18 cellular contexts compared by ENCODE assay signal in genomic region chr17:45333702-45334092, GRCh38. TPM values are rescaled to one million over a fixed set of nuclear protein-coding genes. Genes with fewer than 3 reads are reported as not detected.
DNase-seq lines count a peak whose midpoint lies in the region; ATAC-seq, FAIRE-seq and TF ChIP-seq lines count a peak whose summit lies in the region.
"Had no signal": no experiment of that assay in that cellular context is flagged by ENCODE, and none has a peak within 500 bp of the region (broad histone marks: within the 10 kb centered on the region; RNA-seq: fewer than 3 reads in every experiment).

No MANE protein-coding gene starts in this region.

- no peaks in the 10 kb centered on the region for H3K27me3 ChIP-seq in GM12878 (replicated peaks in 1 of 2; ENCODE audit: control insufficient read depth in 2 of 2, insufficient read depth in 2 of 2, low read length in 1 of 2)
- no peaks in the 10 kb centered on the region for H3K27me3 ChIP-seq in upper lobe of right lung
- H3K27me3 ChIP-seq: SJCRH30 had no signal

- H3K4me1 ChIP-seq in GM12878 (ENCODE audit: control insufficient read depth, insufficient read depth, low read length) (peaks cover 41% of the 10 kb centered on the region), upper lobe of right lung (peaks cover 12% of the 10 kb centered on the region)
- H3K4me1 ChIP-seq: SJCRH30 had no signal

- peak overlapping the region; percentile 49 to 70 for H3K27ac Mint-ChIP-seq in natural killer cell treated with Interleukin-12 subunit alpha and Interleukin-12 subunit beta and Interleukin-15 and Interleukin-18, amount 100 ng/mL, for 72 hours
- no peak overlapping the region for H3K27ac Mint-ChIP-seq in natural killer cell
- H3K27ac Mint-ChIP-seq in WTC11 = no peak overlapping the region

- DNase-seq in natural killer cell treated with Interleukin-12 subunit alpha and Interleukin-12 subunit beta and Interleukin-15 and Interleukin-18, amount 100 ng/mL, for 72 hours (ENCODE audit: low spot score) = no peak
- DNase-seq in natural killer cell = no peak
- DNase-seq in GM12878 (ENCODE audit: low read depth, low spot score) = no peak
- DNase-seq in mesenteric fat pad (ENCODE audit: low spot score) = peak; percentile 41
- peak; percentile 17 for DNase-seq in upper lobe of right lung
- no peak for DNase-seq in nucleus accumbens (lab: John Stamatoyannopoulos, UW)
- no peak for DNase-seq in glomerular visceral epithelial cell (ENCODE audit: extremely low spot score)
- no peak for DNase-seq in WTC11 (ENCODE audit: low spot score)
- DNase-seq: activated CD4-positive, alpha-beta T cell treated with anti-CD3 and anti-CD28 coated beads for 1 hour; activated naive CD4-positive, alpha-beta T cell treated with anti-CD3 and anti-CD28 coated beads, Interleukin-2, amount 50 U/mL, for 16 hours; Karpas-422; mucosa of descending colon; NCI-H526; occipital lobe; SJCRH30; stimulated activated CD4-positive, alpha-beta T cell treated with anti-CD3 and anti-CD28 coated beads, Interleukin-2, amount 100 ng/mL, for 48 hours had no signal

- peak overlapping the region; percentile 85 for H3K4me2 ChIP-seq in GM12878 (ENCODE audit: control insufficient read depth, insufficient read depth)

- intact Hi-C loops in natural killer cell (cut with micrococcal nuclease) = no loop called here
- intact Hi-C loops in GM12878 (cut with micrococcal nuclease; ENCODE audit: unreplicated experiment) = no loop called here
- intact Hi-C loops in upper lobe of right lung (cut with DNase I) = no loop called here

- H3K9ac ChIP-seq in GM12878 (ENCODE audit: control insufficient read depth, insufficient read depth, low read length) = no peak overlapping the region

- H2AFZ ChIP-seq in GM12878 (ENCODE audit: control insufficient read depth, low read depth, low read length) = no peak overlapping the region

- RAD21 ChIA-PET in GM12878 (lab: Charles Lee; ENCODE audit: unreplicated experiment) = interaction anchor here (0.6 to 2.4 kb wide), 12 partner anchors 17 to 136 kb away, joined by 3 to 22 read pairs (median 4); partner anchors contain the start of gene MAP3K14

- no peaks in the 10 kb centered on the region for H3K9me3 ChIP-seq in GM12878 (replicated peaks; ENCODE audit: control insufficient read depth, insufficient read depth, low read length)
- H3K9me3 ChIP-seq in upper lobe of right lung = no peaks in the 10 kb centered on the region
- H3K9me3 ChIP-seq: mucosa of descending colon, SJCRH30 had no signal

- peak overlapping the region; percentile 38 for H3K27ac ChIP-seq in GM12878 (ENCODE audit: control insufficient read depth, insufficient read depth)
- H3K27ac ChIP-seq in upper lobe of right lung = peak overlapping the region; percentile 18
- H3K27ac ChIP-seq: SJCRH30 had no signal

- no peaks in the 10 kb centered on the region for H3K36me3 Mint-ChIP-seq in natural killer cell treated with Interleukin-12 subunit alpha and Interleukin-12 subunit beta and Interleukin-15 and Interleukin-18, amount 100 ng/mL, for 72 hours
- no peaks in the 10 kb centered on the region for H3K36me3 Mint-ChIP-seq in natural killer cell
- H3K36me3 Mint-ChIP-seq in WTC11 = no peaks in the 10 kb centered on the region

- no peaks in the 10 kb centered on the region for H3K27me3 Mint-ChIP-seq in natural killer cell treated with Interleukin-12 subunit alpha and Interleukin-12 subunit beta and Interleukin-15 and Interleukin-18, amount 100 ng/mL, for 72 hours
- no peaks in the 10 kb centered on the region for H3K27me3 Mint-ChIP-seq in natural killer cell (ENCODE audit: low read depth in 2 of 2)
- peaks cover 62% of the 10 kb centered on the region for H3K27me3 Mint-ChIP-seq in WTC11 (ENCODE audit: low read depth)

- 96% methylated on average over 4 of the region's 4 CpGs for WGBS in GM12878 (ENCODE audit: insufficient coverage, insufficient replicate concordance, low lambda C conversion rate, missing lambda C conversion rate)

- POLR2A ChIA-PET in GM12878 (lab: Charles Lee) = interaction anchor here (0.8 to 3.2 kb wide), 5 partner anchors 10 to 39 kb away, joined by 3 to 32 read pairs (median 8); partner anchors contain the start of gene MAP3K14
- POLR2A ChIA-PET in WTC11 (lab: Charles Lee) = interaction anchor here (1.1 kb wide), 1 partner anchor 185 kb away, joined by 3 read pairs; the partner anchor contains the start of gene HEXIM1

- peak overlapping the region; percentile 52 for H3K4me3 Mint-ChIP-seq in natural killer cell treated with Interleukin-12 subunit alpha and Interleukin-12 subunit beta and Interleukin-15 and Interleukin-18, amount 100 ng/mL, for 72 hours
- H3K4me3 Mint-ChIP-seq in natural killer cell (no peak overlapping the region), WTC11 (no peak overlapping the region)

- H3K79me2 ChIP-seq in GM12878 (ENCODE audit: control insufficient read depth, insufficient read depth, low read length) = no peaks in the 10 kb centered on the region

- H3K4me3 ChIP-seq in GM12878 (peak overlapping the region; percentile 3; the same call in 1 of the 2 replicates), upper lobe of right lung (no peak overlapping the region)
- H3K4me3 ChIP-seq: mucosa of descending colon, SJCRH30 had no signal

- TF ChIP-seq CTCF in natural killer cell (IDR thresholded peaks at IDR 0.05) (no peak), GM12878 (IDR thresholded peaks at IDR 0.05 in 2 of 3, conservative IDR thresholded peaks at IDR 0.05 in 1 of 3; ENCODE audit: control insufficient read depth in 2 of 3, extremely low read depth in 1 of 3, insufficient read depth in 1 of 3, low read depth in 3 of 3, low read length in 3 of 3) (no peak), upper lobe of right lung (IDR thresholded peaks at IDR 0.05) (no peak), WTC11 (IDR thresholded peaks at IDR 0.05) (no peak)

- H3K9me3 Mint-ChIP-seq in natural killer cell treated with Interleukin-12 subunit alpha and Interleukin-12 subunit beta and Interleukin-15 and Interleukin-18, amount 100 ng/mL, for 72 hours = no peaks in the 10 kb centered on the region
- no peaks in the 10 kb centered on the region for H3K9me3 Mint-ChIP-seq in natural killer cell
- H3K9me3 Mint-ChIP-seq in WTC11 = no peaks in the 10 kb centered on the region

- no peak for ATAC-seq in natural killer cell treated with Interleukin-12 subunit alpha and Interleukin-12 subunit beta and Interleukin-15 and Interleukin-18, amount 100 ng/mL, for 72 hours
- no peak for ATAC-seq in natural killer cell
- ATAC-seq in GM12878 = no peak
- no peak for ATAC-seq in upper lobe of right lung
- no peak for ATAC-seq in WTC11
- ATAC-seq: HCT116 had no signal

- H4K20me1 ChIP-seq in GM12878 (ENCODE audit: control insufficient read depth, insufficient read depth) = no peaks in the 10 kb centered on the region

- H3K4me1 Mint-ChIP-seq in natural killer cell treated with Interleukin-12 subunit alpha and Interleukin-12 subunit beta and Interleukin-15 and Interleukin-18, amount 100 ng/mL, for 72 hours (ENCODE audit: low read depth in 2 of 2) = peaks cover 29 to 36% of the 10 kb centered on the region in 2 donors
- H3K4me1 Mint-ChIP-seq in natural killer cell = peaks cover 0 to 13% of the 10 kb centered on the region in 2 donors
- peaks cover 21% of the 10 kb centered on the region for H3K4me1 Mint-ChIP-seq in WTC11

- no peak for FAIRE-seq in GM12878 (lab: Jason Lieb, UNC)
- FAIRE-seq: colon had no signal

- CTCF ChIA-PET in GM12878 (lab: Yijun Ruan, JAX) = interaction anchor here (1.0 to 1.9 kb wide), 10 partner anchors 10 to 56 kb away, joined by 3 to 7 read pairs (median 4); no protein-coding TSS in a partner anchor
- CTCF ChIA-PET in WTC11 (lab: Charles Lee) = interaction anchor here (1.0 to 1.3 kb wide), 5 partner anchors 16 to 198 kb away, joined by 3 read pairs; partner anchors contain the start of genes ACBD4 and MAP3K14

- SMC1A ChIA-PET in GM12878 (lab: Charles Lee; ENCODE audit: uncharacterized antibody, unreplicated experiment) = interaction anchor here (0.8 to 2.5 kb wide), 14 partner anchors 10 to 56 kb away, joined by 3 to 15 read pairs (median 6); partner anchors contain the start of gene MAP3K14

- in situ Hi-C loops in GM12878 (cut with MboI) = no loop called here

- no TSS peak for BruUV-seq in GM12878 (replicated peaks; lab: Mats Ljungman, UMichigan)

- no peak for TF ChIP-seq POLR2A in GM12878 (IDR thresholded peaks at IDR 0.05; ENCODE audit: low read depth, low read length)

- H3K36me3 ChIP-seq in GM12878 (ENCODE audit: control insufficient read depth in 2 of 2, insufficient read depth in 2 of 2, low read length in 1 of 2) (no peaks in the 10 kb centered on the region), upper lobe of right lung (no peaks in the 10 kb centered on the region)
- H3K36me3 ChIP-seq: SJCRH30 had no signal

- TF ChIP-seq EP300 in GM12878 (IDR thresholded peaks at IDR 0.05; ENCODE audit: borderline replicate concordance in 1 of 2, control insufficient read depth in 1 of 2, low read depth in 2 of 2, low read length in 2 of 2) = no peak

- TF ChIP-seq RAD21 in GM12878 (IDR thresholded peaks at IDR 0.05; ENCODE audit: insufficient read depth, low read depth, low read length) = no peak

TF ChIP-seq in GM12878, 131 proteins besides CTCF, POLR2A, EP300 and RAD21 (continues in another document):
- TF ChIP-seq SMAD5 (IDR thresholded peaks at IDR 0.05; ENCODE audit: low read depth) (no peak), ZNF622 (IDR thresholded peaks at IDR 0.05) (no peak)

RNA-seq across cellular contexts. Expression of gene MAP3K14, which starts 16.9 kb away (rescaled TPM):
- 10 to 100 TPM; 65.9 to 75.4 TPM for total RNA-seq in natural killer cell treated with Interleukin-12 subunit alpha and Interleukin-12 subunit beta and Interleukin-15 and Interleukin-18, amount 100 ng/mL, for 72 hours
- total RNA-seq in natural killer cell (10 to 100 TPM; 28.0 to 31.9 (median 31.6) TPM), GM12878 (2014; rRNA removed) (18.0 and 21.2 TPM in 2 replicates), GM12878 (2014; rRNA removed; fragmentation: Illumina TruSeq; extraction: Trizol) (7.5 and 9.3 TPM in 2 replicates), GM12878 (2021) (33.3 and 35.9 TPM in 2 replicates), mesenteric fat pad (8.7 TPM), upper lobe of right lung (9.9 TPM), WTC11 (2021) (3.3 to 4.0 TPM (median 3.8 TPM) in 3 replicates)
- total RNA-seq in GM12878 (2013; cell fraction: nucleolus; rRNA removed) = 26.9 and 29.0 TPM in 2 replicates
- polyA plus RNA-seq in GM12878 (2011; ENCODE audit: low read depth) = 7.5 TPM
- polyA plus RNA-seq in GM12878 (2011; rRNA removed) (4.8 and 12.4 TPM in 2 replicates), GM12878 (2014; fragmentation: Illumina TruSeq; extraction: Trizol) (6.7 and 18.2 TPM in 2 replicates), GM12878 (2014; fragmentation: Nextera tagmentation; extraction: Ambion mirVana) (1 to 10 TPM; 2.1 to 4.5 TPM), GM12878 (2014; rRNA removed) (23.9 and 24.4 TPM in 2 replicates), GM12878 (2016; fragmentation: Nextera tagmentation; extraction: Ambion mirVana) (10 to 100 TPM; 23.2 to 25.1 TPM)
- 16.6 and 19.6 TPM in 2 replicates for polyA plus RNA-seq in GM12878 (2011; cell fraction: cytosol; rRNA removed)
- polyA plus RNA-seq in GM12878 (2011; cell fraction: nucleus; rRNA removed) = 24.6 and 35.3 TPM in 2 replicates
- 17.1 and 17.4 TPM in 2 replicates for polyA plus RNA-seq in GM12878 (2012)
- 9.2 and 17.2 TPM in 2 replicates for polyA minus RNA-seq in GM12878 (2011; rRNA and poly(A)+ RNA removed)
- 6.3 and 8.7 TPM in 2 replicates for polyA minus RNA-seq in GM12878 (2011; cell fraction: cytosol; rRNA and poly(A)+ RNA removed)
- 5.9 and 10.3 TPM in 2 replicates for polyA minus RNA-seq in GM12878 (2011; cell fraction: nucleus; rRNA and poly(A)+ RNA removed)

Comparison
In these comparisons a context has a peak if more than half of its experiments do, and no peak if none do; other contexts are left out.
1. H3K27ac Mint-ChIP-seq: peak in natural killer cell treated with Interleukin-12 subunit alpha and Interleukin-12 subunit beta and Interleukin-15 and Interleukin-18, amount 100 ng/mL, for 72 hours (2 of 2); none in natural killer cell (0 of 2) and WTC11 (single experiment).
2. DNase-seq: peak in mesenteric fat pad (single experiment) and upper lobe of right lung (single experiment); none in natural killer cell treated with Interleukin-12 subunit alpha and Interleukin-12 subunit beta and Interleukin-15 and Interleukin-18, amount 100 ng/mL, for 72 hours (single experiment), natural killer cell (single experiment), GM12878 (single experiment), nucleus accumbens (0 of 56), glomerular visceral epithelial cell (single experiment) and WTC11 (single experiment).